Comparison of ENCODE assay signal across 15 cellular contexts in the genomic region with DNA sequence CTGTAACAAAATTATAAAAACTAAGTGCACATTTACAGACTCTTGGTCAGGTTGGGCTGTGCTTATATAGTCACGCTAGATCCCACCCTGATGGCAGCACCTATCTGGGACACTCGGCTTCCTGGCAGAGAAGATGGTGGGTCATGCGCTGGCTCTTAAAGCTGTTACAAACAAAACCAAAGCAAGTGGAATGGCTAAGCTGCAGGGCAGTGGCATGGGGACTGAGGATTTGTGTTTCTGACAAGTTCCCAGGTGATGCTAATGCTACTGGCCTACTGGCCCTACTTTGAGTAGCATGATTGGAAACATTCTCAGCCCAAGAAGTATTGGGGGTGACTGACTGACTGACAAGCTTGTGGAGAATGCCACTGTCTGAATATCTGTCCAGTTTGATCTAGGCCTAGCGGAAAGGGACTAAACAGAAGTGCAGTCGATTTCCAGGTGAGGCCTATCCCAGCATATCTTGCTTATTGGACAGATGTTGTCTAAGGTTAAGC. TPM values are rescaled to one million over a fixed set of nuclear protein-coding genes. Genes with fewer than 3 reads are reported as not detected.
DNase-seq lines count a peak whose midpoint lies in the region; ATAC-seq and TF ChIP-seq lines count a peak whose summit lies in the region.
"Had no signal": no experiment of that assay in that cellular context is flagged by ENCODE, and none has a peak within 500 bp of the region (broad histone marks: within the 10 kb centered on the region; RNA-seq: fewer than 3 reads in every experiment).

No MANE protein-coding gene starts in this region.

- H3K27ac ChIP-seq in Karpas-422 (ENCODE audit: low read length), result no peak overlapping the region

- H2AFZ ChIP-seq in Karpas-422 (ENCODE audit: low read length), result no peak overlapping the region

- H3K36me3 Mint-ChIP-seq in endothelial cell (ENCODE audit: low read depth, unreplicated experiment), result peaks cover 6% of the 10 kb centered on the region

- H4K20me1 ChIP-seq in Karpas-422 (ENCODE audit: insufficient read depth, low read depth, low read length), result peaks cover 20% of the 10 kb centered on the region

- ATAC-seq in GM18505 (IDR thresholded peaks at IDR 0.05; ENCODE audit: unreplicated experiment) (no peak), GM19324 (IDR thresholded peaks at IDR 0.05; ENCODE audit: low FRiP score, unreplicated experiment) (no peak)
- ATAC-seq: mucosa of descending colon had no signal

- H3K36me3 ChIP-seq in Karpas-422 (ENCODE audit: insufficient read depth, low read length), result peaks cover 40% of the 10 kb centered on the region; the same call in 1 of the 2 replicates

- H3K79me2 ChIP-seq in Karpas-422 (ENCODE audit: low read length), result peaks cover 7% of the 10 kb centered on the region

- no peak overlapping the region for H3K4me3 Mint-ChIP-seq in endothelial cell (ENCODE audit: unreplicated experiment)
- H3K4me3 Mint-ChIP-seq: activated naive CD8-positive, alpha-beta T cell had no signal

- no peaks in the 10 kb centered on the region for H3K27me3 ChIP-seq in Karpas-422 (ENCODE audit: low read length)
- H3K27me3 ChIP-seq: thyroid gland had no signal

- TF ChIP-seq CTCF in endothelial cell (IDR thresholded peaks at IDR 0.05; ENCODE audit: unreplicated experiment), result no peak

- H3K27me3 Mint-ChIP-seq in endothelial cell (ENCODE audit: unreplicated experiment), result no peaks in the 10 kb centered on the region
- H3K27me3 Mint-ChIP-seq: activated naive CD8-positive, alpha-beta T cell had no signal

- no peaks in the 10 kb centered on the region for H3K4me1 ChIP-seq in Karpas-422 (ENCODE audit: low read length)

- H3K9me3 Mint-ChIP-seq in endothelial cell (ENCODE audit: unreplicated experiment), result no peaks in the 10 kb centered on the region

- DNase-seq in Karpas-422, result peak; percentile 48
- DNase-seq in erythroblast (lab: John Stamatoyannopoulos, UW), result no peak
- no peak for DNase-seq in Kasumi-1 (lab: John Stamatoyannopoulos, UW)
- no peak for DNase-seq in endothelial cell (ENCODE audit: low spot score)
- DNase-seq: activated CD4-positive, alpha-beta T cell treated with anti-CD3 and anti-CD28 coated beads for 4 hours; hypothalamus; mucosa of descending colon; NCI-H1436; occipital lobe; Right ventricle myocardium superior; stimulated activated CD4-positive, alpha-beta T cell treated with anti-CD3 and anti-CD28 coated beads, Interleukin-2, amount 100 ng/mL, for 48 hours; thyroid gland had no signal

- no peaks in the 10 kb centered on the region for H3K9me2 ChIP-seq in Karpas-422 (replicated peaks; ENCODE audit: insufficient read depth, low read length)

- peak; percentile 26 for TF ChIP-seq POLR2A in GM18505 (IDR thresholded peaks at IDR 0.05; ENCODE audit: borderline replicate concordance, extremely low read depth, insufficient read depth, insufficient read length)
- TF ChIP-seq POLR2A in erythroblast (IDR thresholded peaks at IDR 0.05; ENCODE audit: low read length), result peak; percentile 30

- no peak overlapping the region for H3K27ac Mint-ChIP-seq in endothelial cell (ENCODE audit: unreplicated experiment)

- H3K4me1 Mint-ChIP-seq in endothelial cell (ENCODE audit: unreplicated experiment), result peaks cover under 1% of the 10 kb centered on the region

- no peak overlapping the region for H3K9ac ChIP-seq in Karpas-422 (ENCODE audit: low read length)

- no peaks in the 10 kb centered on the region for H3K9me3 ChIP-seq in Karpas-422 (ENCODE audit: low read length)
- H3K9me3 ChIP-seq: mucosa of descending colon, thyroid gland had no signal

- no peak overlapping the region for H3K4me3 ChIP-seq in Karpas-422 (ENCODE audit: low read length)
- H3K4me3 ChIP-seq: mucosa of descending colon, thyroid gland had no signal

- no peak overlapping the region for H3K4me2 ChIP-seq in Karpas-422 (ENCODE audit: low read depth, low read length, poor library complexity, severe bottlenecking)

RNA-seq across cellular contexts. Expression of a gene that starts 8.3 kb away (rescaled TPM):
- total RNA-seq in Karpas-422 (2014; rRNA removed; shearing (Covaris generic); ENCODE audit: low replicate concordance), result 435 and 600 TPM in 2 replicates
- 866 TPM for total RNA-seq in endothelial cell (ENCODE audit: unreplicated experiment)

RNA-seq across cellular contexts. Expression of a gene that starts 57.9 kb away (rescaled TPM):
- 0.54 and 0.97 TPM in 2 replicates for total RNA-seq in Karpas-422 (2014; rRNA removed; shearing (Covaris generic); ENCODE audit: low replicate concordance)
- total RNA-seq in endothelial cell (ENCODE audit: unreplicated experiment), result 0.33 TPM
- total RNA-seq: Right ventricle myocardium superior had no signal

RNA-seq across cellular contexts. Expression of a gene that starts 58.9 kb away (rescaled TPM):
- 16.8 and 32.3 TPM in 2 replicates for total RNA-seq in Karpas-422 (2014; rRNA removed; shearing (Covaris generic); ENCODE audit: low replicate concordance)
- total RNA-seq in endothelial cell (ENCODE audit: unreplicated experiment), result 12.9 TPM

RNA-seq across cellular contexts. Expression of a gene that starts 59.0 kb away (rescaled TPM):
- total RNA-seq in Karpas-422 (2014; rRNA removed; shearing (Covaris generic); ENCODE audit: low replicate concordance), result 21.0 and 42.9 TPM in 2 replicates
- 17.2 TPM for total RNA-seq in endothelial cell (ENCODE audit: unreplicated experiment)
